Comparison of ENCODE assay signal across 27 cellular contexts in genomic region chr22:44229809-44230208, GRCh38. TPM values are rescaled to one million over a fixed set of nuclear protein-coding genes. Genes with fewer than 3 reads are reported as not detected.
"Had no signal": no experiment of that assay in that cellular context is flagged by ENCODE, and none has a peak within 500 bp of the region (broad histone marks: within the 10 kb centered on the region; RNA-seq: fewer than 3 reads in every experiment).

No MANE protein-coding gene starts in this region.

- H3K4me1 ChIP-seq: colonic mucosa, gastrocnemius medialis, heart right ventricle, left lung, lower lobe of right lung had no signal

- ATAC-seq: effector memory CD8-positive, alpha-beta T cell; gastrocnemius medialis; heart right ventricle; left cardiac atrium; left lung; left ventricle myocardium superior; lower lobe of right lung; mucosa of descending colon had no signal

- DNase-seq: colonic mucosa; cortex of kidney; effector CD8-positive, alpha-beta T cell; effector memory CD8-positive, alpha-beta T cell; endodermal cell; esophagus squamous epithelium; foreskin fibroblast; foreskin melanocyte; gastrocnemius medialis; glutamatergic neuron; heart right ventricle; hippocampal formation; left cardiac atrium; left lung; left ventricle myocardium superior; lower lobe of right lung; mesenchymal stem cell; mucosa of descending colon; naive B cell had no signal

- FAIRE-seq: endometrium, islet of Langerhans, keratinocyte had no signal

- H3K27me3 ChIP-seq: colonic mucosa had no signal

- H3K4me3 ChIP-seq: colonic mucosa, esophagus squamous epithelium, gastrocnemius medialis, heart right ventricle, left lung, lower lobe of right lung, mucosa of descending colon had no signal

- H3K36me3 ChIP-seq: colonic mucosa, esophagus squamous epithelium, gastrocnemius medialis, heart right ventricle, left lung, lower lobe of right lung had no signal

- H3K9me3 ChIP-seq: colonic mucosa, gastrocnemius medialis, mucosa of descending colon had no signal

- H3K27ac ChIP-seq: colonic mucosa, gastrocnemius medialis, heart right ventricle, left lung, lower lobe of right lung had no signal

RNA-seq across cellular contexts. Expression of gene PARVG, which starts 49.1 kb away (rescaled TPM):
- total RNA-seq: epithelial cell of proximal tubule, glomerular endothelial cell, kidney epithelial cell, lung microvascular endothelial cell, myocyte had no signal
- polyA plus RNA-seq: keratinocyte had no signal
